Comparison of ENCODE assay signal across 14 cellular contexts in the genomic region with DNA sequence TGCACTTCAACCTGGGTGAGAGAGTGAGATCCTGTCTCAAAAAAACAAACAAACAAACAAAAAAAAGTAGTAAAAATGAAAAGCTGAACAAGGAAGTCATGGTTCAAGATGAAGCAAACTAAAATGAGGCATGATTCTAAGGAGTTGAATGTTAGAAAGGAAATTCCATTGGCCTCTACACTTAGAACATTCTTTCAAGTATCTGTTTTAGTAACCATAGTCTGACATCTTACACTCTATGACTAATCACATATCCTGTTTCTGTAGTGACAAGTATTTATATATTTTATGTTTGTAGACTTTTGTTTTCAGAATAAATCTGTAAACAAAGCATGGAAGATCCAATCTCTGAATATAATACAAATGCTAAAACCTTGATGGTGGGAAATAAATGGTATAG.
DNase-seq lines count a peak whose midpoint lies in the region; ATAC-seq and TF ChIP-seq lines count a peak whose summit lies in the region.
"Had no signal": no experiment of that assay in that cellular context is flagged by ENCODE, and none has a peak within 500 bp of the region (broad histone marks: within the 10 kb centered on the region; RNA-seq: fewer than 3 reads in every experiment).

No MANE protein-coding gene starts in this region.

- DNase-seq in AG09309 (ENCODE audit: low read depth) (peak; percentile 10), RKO (ENCODE audit: low spot score) (peak; percentile 23), fibroblast of the conjunctiva (ENCODE audit: low read depth) (peak; percentile 6), NCI-H2196 treated with DMSO at 0.1 percent for 48 hours (lab: John Stamatoyannopoulos, UW; ENCODE audit: unreplicated experiment) (no peak), cerebellar cortex (ENCODE audit: low spot score) (no peak)
- DNase-seq: amniotic stem cell; NCI-H1694; occipital lobe; stimulated activated CD4-positive, alpha-beta T cell treated with anti-CD3 and anti-CD28 coated beads, Interleukin-4, amount 100 ng/mL, for 1 hour; T-helper 17 cell had no signal

- no peak overlapping the region for H3K4me3 ChIP-seq in AG09309 (ENCODE audit: control insufficient read depth, low read depth, low read length)

- no peak for TF ChIP-seq CTCF in AG09309 (IDR thresholded peaks at IDR 0.05; ENCODE audit: control insufficient read depth, insufficient read depth, low read depth, low read length, missing control alignments)

- ATAC-seq in GM21619 (IDR thresholded peaks at IDR 0.05; ENCODE audit: unreplicated experiment), result peak; percentile 70
- ATAC-seq in GM21528 (IDR thresholded peaks at IDR 0.05; ENCODE audit: low FRiP score, unreplicated experiment), result no peak
- ATAC-seq in GM19035 (IDR thresholded peaks at IDR 0.05; ENCODE audit: unreplicated experiment), result no peak
- ATAC-seq: left lobe of liver, T-helper 17 cell had no signal

Comparison
In these comparisons a context has a peak if more than half of its experiments do, and no peak if none do; other contexts are left out.
1. DNase-seq: peak in AG09309 (single experiment), RKO (single experiment) and fibroblast of the conjunctiva (single experiment); none in NCI-H2196 treated with DMSO at 0.1 percent for 48 hours (single experiment) and cerebellar cortex (single experiment).